ENCODE assay signal across 10 cellular contexts in genomic region chr11:75872887-75873416, GRCh38. TPM values are rescaled to one million over a fixed set of nuclear protein-coding genes. Genes with fewer than 3 reads are reported as not detected.
DNase-seq lines count a peak whose midpoint lies in the region; ATAC-seq and TF ChIP-seq lines count a peak whose summit lies in the region.
"Had no signal": no experiment of that assay in that cellular context is flagged by ENCODE, and none has a peak within 500 bp of the region (broad histone marks: within the 10 kb centered on the region; RNA-seq: fewer than 3 reads in every experiment).

No MANE protein-coding gene starts in this region.

- no peaks in the 10 kb centered on the region for H3K36me3 Mint-ChIP-seq in activated CD4-positive, alpha-beta T cell treated with anti-CD3 and anti-CD28 coated beads, Interleukin-2, amount 10 ng/mL, durations not matched to agents 24 days and 14 days (ENCODE audit: low read depth)
- no peaks in the 10 kb centered on the region for H3K36me3 Mint-ChIP-seq in activated CD4-positive, alpha-beta T cell treated with anti-CD3 and anti-CD28 coated beads, Interleukin-2, amount 10 ng/mL, durations not matched to agents 7 days and 5 days (ENCODE audit: low read depth)
- no peaks in the 10 kb centered on the region for H3K36me3 Mint-ChIP-seq in Calu3 (ENCODE audit: insufficient read depth, unreplicated experiment)

- 65 to 70% (median 67%) methylated on average over 5 of the region's 5 CpGs for WGBS in heart left ventricle, 4 donors

- no peaks in the 10 kb centered on the region for H3K27me3 ChIP-seq in Karpas-422 (ENCODE audit: low read length)
- H3K27me3 ChIP-seq in heart left ventricle: no peaks in the 10 kb centered on the region

- no peaks in the 10 kb centered on the region for H3K27me3 Mint-ChIP-seq in activated CD4-positive, alpha-beta T cell treated with anti-CD3 and anti-CD28 coated beads, Interleukin-2, amount 10 ng/mL, durations not matched to agents 24 days and 14 days
- H3K27me3 Mint-ChIP-seq in activated CD4-positive, alpha-beta T cell treated with anti-CD3 and anti-CD28 coated beads, Interleukin-2, amount 10 ng/mL, durations not matched to agents 7 days and 5 days: no peaks in the 10 kb centered on the region
- no peaks in the 10 kb centered on the region for H3K27me3 Mint-ChIP-seq in Calu3 (ENCODE audit: unreplicated experiment)

- peak overlapping the region; percentile 23 for H3K27ac Mint-ChIP-seq in activated CD4-positive, alpha-beta T cell treated with anti-CD3 and anti-CD28 coated beads, Interleukin-2, amount 10 ng/mL, durations not matched to agents 24 days and 14 days
- no peak overlapping the region for H3K27ac Mint-ChIP-seq in activated CD4-positive, alpha-beta T cell treated with anti-CD3 and anti-CD28 coated beads, Interleukin-2, amount 10 ng/mL, durations not matched to agents 7 days and 5 days
- no peak overlapping the region for H3K27ac Mint-ChIP-seq in Calu3 (ENCODE audit: unreplicated experiment)

- peaks cover 59% of the 10 kb centered on the region for H3K4me1 ChIP-seq in Karpas-422 (ENCODE audit: low read length)
- peaks cover 0 to 45% (median 20%) of the 10 kb centered on the region in 12 donors for H3K4me1 ChIP-seq in heart left ventricle

- peaks cover 81% of the 10 kb centered on the region for H3K79me2 ChIP-seq in Karpas-422 (ENCODE audit: low read length)

- H3K9me3 ChIP-seq in Karpas-422 (ENCODE audit: low read length): no peaks in the 10 kb centered on the region
- no peaks in the 10 kb centered on the region for H3K9me3 ChIP-seq in heart left ventricle

- H3K27ac ChIP-seq in Karpas-422 (ENCODE audit: low read length) (peak overlapping the region; percentile 88), heart left ventricle (no peak overlapping the region)

- H3K36me3 ChIP-seq in Karpas-422 (ENCODE audit: insufficient read depth, low read length) (no peaks in the 10 kb centered on the region), heart left ventricle (no peaks in the 10 kb centered on the region)

- ATAC-seq in GM21529 (IDR thresholded peaks at IDR 0.05; ENCODE audit: unreplicated experiment) (peak; percentile 21), sciatic nerve (peak; percentile 92), heart left ventricle (no peak)

- no peak for TF ChIP-seq POLR2A in heart left ventricle (IDR thresholded peaks at IDR 0.05)

- no peak overlapping the region for H3K4me3 Mint-ChIP-seq in activated CD4-positive, alpha-beta T cell treated with anti-CD3 and anti-CD28 coated beads, Interleukin-2, amount 10 ng/mL, durations not matched to agents 24 days and 14 days
- no peak overlapping the region for H3K4me3 Mint-ChIP-seq in activated CD4-positive, alpha-beta T cell treated with anti-CD3 and anti-CD28 coated beads, Interleukin-2, amount 10 ng/mL, durations not matched to agents 7 days and 5 days
- no peak overlapping the region for H3K4me3 Mint-ChIP-seq in Calu3 (ENCODE audit: low read depth, unreplicated experiment)

- H3K4me3 ChIP-seq in Karpas-422 (ENCODE audit: low read length) (peak overlapping the region; percentile 46), heart left ventricle (no peak overlapping the region)

- no peak overlapping the region for H2AFZ ChIP-seq in Karpas-422 (ENCODE audit: low read length)

- no peak for DNase-seq in activated CD4-positive, alpha-beta T cell treated with anti-CD3 and anti-CD28 coated beads, Interleukin-2, amount 10 ng/mL, durations not matched to agents 24 days and 14 days
- DNase-seq in activated CD4-positive, alpha-beta T cell treated with anti-CD3 and anti-CD28 coated beads, Interleukin-2, amount 10 ng/mL, durations not matched to agents 7 days and 5 days: no peak
- peak; percentile 63 for DNase-seq in Karpas-422
- DNase-seq in sciatic nerve (ENCODE audit: low spot score): no peak
- DNase-seq in heart left ventricle: no peak
- no peak for DNase-seq in HK-2 (ENCODE audit: unreplicated experiment)
- DNase-seq in Calu3: no peak
- DNase-seq: NCI-H1930; stimulated activated CD8-positive, alpha-beta memory T cell treated with anti-CD3 and anti-CD28 coated beads, Interleukin-4, amount 100 ng/mL, for 48 hours had no signal

- no TSS peak for BruUV-seq in Calu3 (replicated peaks; lab: Mats Ljungman, UMichigan)

- H3K4me2 ChIP-seq in Karpas-422 (ENCODE audit: low read depth, low read length, poor library complexity, severe bottlenecking): peak overlapping the region; percentile 75

- no peak for TF ChIP-seq CTCF in heart left ventricle (IDR thresholded peaks at IDR 0.05)
- no peak for TF ChIP-seq CTCF in Calu3 (IDR thresholded peaks at IDR 0.05; ENCODE audit: unreplicated experiment)

- H4K20me1 ChIP-seq in Karpas-422 (ENCODE audit: insufficient read depth, low read depth, low read length): no peaks in the 10 kb centered on the region

- peaks cover 17% of the 10 kb centered on the region for H3K4me1 Mint-ChIP-seq in activated CD4-positive, alpha-beta T cell treated with anti-CD3 and anti-CD28 coated beads, Interleukin-2, amount 10 ng/mL, durations not matched to agents 24 days and 14 days
- peaks cover 9% of the 10 kb centered on the region for H3K4me1 Mint-ChIP-seq in activated CD4-positive, alpha-beta T cell treated with anti-CD3 and anti-CD28 coated beads, Interleukin-2, amount 10 ng/mL, durations not matched to agents 7 days and 5 days
- peaks cover 13% of the 10 kb centered on the region for H3K4me1 Mint-ChIP-seq in Calu3 (ENCODE audit: low read depth, unreplicated experiment)

- peak overlapping the region; percentile 55 for H3K9ac ChIP-seq in Karpas-422 (ENCODE audit: low read length)

- no peaks in the 10 kb centered on the region for H3K9me2 ChIP-seq in Karpas-422 (replicated peaks; ENCODE audit: insufficient read depth, low read length)

- intact Hi-C loops in activated CD4-positive, alpha-beta T cell treated with anti-CD3 and anti-CD28 coated beads, Interleukin-2, amount 10 ng/mL, durations not matched to agents 24 days and 14 days (cut with micrococcal nuclease): no loop called here
- intact Hi-C loops in sciatic nerve (cut with DNase I): no loop called here
- intact Hi-C loops in heart left ventricle (cut with DNase I): loop anchor here in 2 of 10 donors (5.0 kb wide), 2 partner anchors 151 to 156 kb away; partner anchors contain the start of gene MOGAT2 (in 1 of the 2)
- intact Hi-C loops in Calu3 (cut with micrococcal nuclease; ENCODE audit: unreplicated experiment): no loop called here

- CTCF ChIA-PET in activated CD4-positive, alpha-beta T cell treated with anti-CD3 and anti-CD28 coated beads, Interleukin-2, amount 10 ng/mL, durations not matched to agents 7 days and 5 days (lab: Charles Lee): interaction anchor here (0.6 to 1.0 kb wide), 2 partner anchors 98 to 138 kb away, joined by 3 to 6 read pairs; no protein-coding TSS in a partner anchor
- CTCF ChIA-PET in Calu3 (lab: Charles Lee): interaction anchor here (0.7 kb wide), 1 partner anchor 107 kb away, joined by 5 read pairs; no protein-coding TSS in a partner anchor

- no peaks in the 10 kb centered on the region for H3K9me3 Mint-ChIP-seq in activated CD4-positive, alpha-beta T cell treated with anti-CD3 and anti-CD28 coated beads, Interleukin-2, amount 10 ng/mL, durations not matched to agents 24 days and 14 days
- no peaks in the 10 kb centered on the region for H3K9me3 Mint-ChIP-seq in activated CD4-positive, alpha-beta T cell treated with anti-CD3 and anti-CD28 coated beads, Interleukin-2, amount 10 ng/mL, durations not matched to agents 7 days and 5 days
- no peaks in the 10 kb centered on the region for H3K9me3 Mint-ChIP-seq in Calu3 (ENCODE audit: low read depth, unreplicated experiment)

- POLR2A ChIA-PET in activated CD4-positive, alpha-beta T cell treated with anti-CD3 and anti-CD28 coated beads, Interleukin-2, amount 10 ng/mL, durations not matched to agents 7 days and 5 days (lab: Charles Lee): no interaction called here

RNA-seq across cellular contexts. Expression of gene UVRAG, which starts 57.9 kb away (rescaled TPM):
- 18.2 and 19.2 TPM in 2 replicates for total RNA-seq in activated CD4-positive, alpha-beta T cell treated with anti-CD3 and anti-CD28 coated beads, Interleukin-2, amount 10 ng/mL, durations not matched to agents 24 days and 14 days
- total RNA-seq in activated CD4-positive, alpha-beta T cell treated with anti-CD3 and anti-CD28 coated beads, Interleukin-2, amount 10 ng/mL, durations not matched to agents 7 days and 5 days: 10 to 100 TPM; 16.8 to 17.0 TPM
- 35.4 and 52.7 TPM in 2 replicates for total RNA-seq in Karpas-422 (2014; rRNA removed; shearing (Covaris generic); ENCODE audit: low replicate concordance)
- total RNA-seq in sciatic nerve: 39.2 TPM
- total RNA-seq in heart left ventricle: 10 to 100 TPM; 12.7 to 22.6 (median 15.2) TPM
- polyA plus RNA-seq in heart left ventricle: 10 to 100 TPM in 1 of 2 donors, 1 to 10 TPM in 1; 4.5 to 12.4 TPM
- 18.5 and 26.6 TPM in 2 replicates for total RNA-seq in Calu3 (2022)

Comparison
In these comparisons a context has a peak if more than half of its experiments do, and no peak if none do; other contexts are left out.
1. ATAC-seq: peak in GM21529 (single experiment) and sciatic nerve (single experiment); none in heart left ventricle (0 of 4).